1 cellular context compared by ENCODE assay signal in the genomic region with DNA sequence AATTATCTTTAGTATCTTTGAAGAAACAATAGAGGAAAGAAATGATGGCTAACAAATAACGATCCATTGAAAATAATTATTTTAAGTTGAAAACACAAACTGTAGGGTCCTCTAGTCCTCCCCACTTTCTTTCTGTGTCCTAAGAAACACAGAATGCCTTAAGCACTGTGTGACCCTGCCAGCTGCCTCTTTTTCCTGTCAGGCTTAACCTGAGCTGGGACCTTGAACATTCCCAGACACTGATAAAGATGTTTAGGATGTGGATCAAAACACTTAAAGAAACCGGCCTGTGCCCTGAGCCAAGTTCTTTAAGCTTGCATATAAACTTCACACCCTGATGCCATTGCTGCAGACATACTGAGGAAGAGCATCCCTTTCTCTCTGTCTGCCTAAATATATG.
TF ChIP-seq lines count a peak whose summit lies in the region.

No MANE protein-coding gene starts in this region.

TF ChIP-seq in SK-N-SH treated with all-trans-retinoic acid at 6 μM for 48 hours, 23 proteins besides CTCF, POLR2A, EP300 and RAD21 (continued from another document):
- TF ChIP-seq, protein P1, sequence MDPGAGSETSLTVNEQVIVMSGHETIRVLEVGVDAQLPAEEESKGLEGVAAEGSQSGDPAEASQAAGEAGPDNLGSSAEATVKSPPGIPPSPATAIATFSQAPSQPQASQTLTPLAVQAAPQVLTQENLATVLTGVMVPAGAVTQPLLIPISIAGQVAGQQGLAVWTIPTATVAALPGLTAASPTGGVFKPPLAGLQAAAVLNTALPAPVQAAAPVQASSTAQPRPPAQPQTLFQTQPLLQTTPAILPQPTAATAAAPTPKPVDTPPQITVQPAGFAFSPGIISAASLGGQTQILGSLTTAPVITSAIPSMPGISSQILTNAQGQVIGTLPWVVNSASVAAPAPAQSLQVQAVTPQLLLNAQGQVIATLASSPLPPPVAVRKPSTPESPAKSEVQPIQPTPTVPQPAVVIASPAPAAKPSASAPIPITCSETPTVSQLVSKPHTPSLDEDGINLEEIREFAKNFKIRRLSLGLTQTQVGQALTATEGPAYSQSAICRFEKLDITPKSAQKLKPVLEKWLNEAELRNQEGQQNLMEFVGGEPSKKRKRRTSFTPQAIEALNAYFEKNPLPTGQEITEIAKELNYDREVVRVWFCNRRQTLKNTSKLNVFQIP (CRISPR knock-in tag; IDR thresholded peaks at IDR 0.05; ENCODE audit: borderline replicate concordance, low read depth): no peak
- no peak for TF ChIP-seq ISL1 (CRISPR knock-in tag; IDR thresholded peaks at IDR 0.05)
- TF ChIP-seq ZNF565 (CRISPR knock-in tag; conservative IDR thresholded peaks at IDR 0.05; ENCODE audit: low read depth): no peak
- TF ChIP-seq, protein P2, sequence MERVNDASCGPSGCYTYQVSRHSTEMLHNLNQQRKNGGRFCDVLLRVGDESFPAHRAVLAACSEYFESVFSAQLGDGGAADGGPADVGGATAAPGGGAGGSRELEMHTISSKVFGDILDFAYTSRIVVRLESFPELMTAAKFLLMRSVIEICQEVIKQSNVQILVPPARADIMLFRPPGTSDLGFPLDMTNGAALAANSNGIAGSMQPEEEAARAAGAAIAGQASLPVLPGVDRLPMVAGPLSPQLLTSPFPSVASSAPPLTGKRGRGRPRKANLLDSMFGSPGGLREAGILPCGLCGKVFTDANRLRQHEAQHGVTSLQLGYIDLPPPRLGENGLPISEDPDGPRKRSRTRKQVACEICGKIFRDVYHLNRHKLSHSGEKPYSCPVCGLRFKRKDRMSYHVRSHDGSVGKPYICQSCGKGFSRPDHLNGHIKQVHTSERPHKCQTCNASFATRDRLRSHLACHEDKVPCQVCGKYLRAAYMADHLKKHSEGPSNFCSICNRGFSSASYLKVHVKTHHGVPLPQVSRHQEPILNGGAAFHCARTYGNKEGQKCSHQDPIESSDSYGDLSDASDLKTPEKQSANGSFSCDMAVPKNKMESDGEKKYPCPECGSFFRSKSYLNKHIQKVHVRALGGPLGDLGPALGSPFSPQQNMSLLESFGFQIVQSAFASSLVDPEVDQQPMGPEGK (CRISPR knock-in tag; IDR thresholded peaks at IDR 0.05; ENCODE audit: borderline replicate concordance): no peak
- no peak for TF ChIP-seq ZC3H10 (CRISPR knock-in tag; IDR thresholded peaks at IDR 0.05)
- no peak for TF ChIP-seq TCF4 (CRISPR knock-in tag; IDR thresholded peaks at IDR 0.05; ENCODE audit: borderline replicate concordance)
- TF ChIP-seq ZNF70 (CRISPR knock-in tag; IDR thresholded peaks at IDR 0.05): no peak
- TF ChIP-seq, protein P3, sequence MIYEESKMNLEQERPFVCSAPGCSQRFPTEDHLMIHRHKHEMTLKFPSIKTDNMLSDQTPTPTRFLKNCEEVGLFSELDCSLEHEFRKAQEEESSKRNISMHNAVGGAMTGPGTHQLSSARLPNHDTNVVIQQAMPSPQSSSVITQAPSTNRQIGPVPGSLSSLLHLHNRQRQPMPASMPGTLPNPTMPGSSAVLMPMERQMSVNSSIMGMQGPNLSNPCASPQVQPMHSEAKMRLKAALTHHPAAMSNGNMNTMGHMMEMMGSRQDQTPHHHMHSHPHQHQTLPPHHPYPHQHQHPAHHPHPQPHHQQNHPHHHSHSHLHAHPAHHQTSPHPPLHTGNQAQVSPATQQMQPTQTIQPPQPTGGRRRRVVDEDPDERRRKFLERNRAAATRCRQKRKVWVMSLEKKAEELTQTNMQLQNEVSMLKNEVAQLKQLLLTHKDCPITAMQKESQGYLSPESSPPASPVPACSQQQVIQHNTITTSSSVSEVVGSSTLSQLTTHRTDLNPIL (CRISPR knock-in tag; IDR thresholded peaks at IDR 0.05; ENCODE audit: low read depth): no peak
- TF ChIP-seq SNAI2 (CRISPR knock-in tag; IDR thresholded peaks at IDR 0.05): no peak
- TF ChIP-seq, protein P4, sequence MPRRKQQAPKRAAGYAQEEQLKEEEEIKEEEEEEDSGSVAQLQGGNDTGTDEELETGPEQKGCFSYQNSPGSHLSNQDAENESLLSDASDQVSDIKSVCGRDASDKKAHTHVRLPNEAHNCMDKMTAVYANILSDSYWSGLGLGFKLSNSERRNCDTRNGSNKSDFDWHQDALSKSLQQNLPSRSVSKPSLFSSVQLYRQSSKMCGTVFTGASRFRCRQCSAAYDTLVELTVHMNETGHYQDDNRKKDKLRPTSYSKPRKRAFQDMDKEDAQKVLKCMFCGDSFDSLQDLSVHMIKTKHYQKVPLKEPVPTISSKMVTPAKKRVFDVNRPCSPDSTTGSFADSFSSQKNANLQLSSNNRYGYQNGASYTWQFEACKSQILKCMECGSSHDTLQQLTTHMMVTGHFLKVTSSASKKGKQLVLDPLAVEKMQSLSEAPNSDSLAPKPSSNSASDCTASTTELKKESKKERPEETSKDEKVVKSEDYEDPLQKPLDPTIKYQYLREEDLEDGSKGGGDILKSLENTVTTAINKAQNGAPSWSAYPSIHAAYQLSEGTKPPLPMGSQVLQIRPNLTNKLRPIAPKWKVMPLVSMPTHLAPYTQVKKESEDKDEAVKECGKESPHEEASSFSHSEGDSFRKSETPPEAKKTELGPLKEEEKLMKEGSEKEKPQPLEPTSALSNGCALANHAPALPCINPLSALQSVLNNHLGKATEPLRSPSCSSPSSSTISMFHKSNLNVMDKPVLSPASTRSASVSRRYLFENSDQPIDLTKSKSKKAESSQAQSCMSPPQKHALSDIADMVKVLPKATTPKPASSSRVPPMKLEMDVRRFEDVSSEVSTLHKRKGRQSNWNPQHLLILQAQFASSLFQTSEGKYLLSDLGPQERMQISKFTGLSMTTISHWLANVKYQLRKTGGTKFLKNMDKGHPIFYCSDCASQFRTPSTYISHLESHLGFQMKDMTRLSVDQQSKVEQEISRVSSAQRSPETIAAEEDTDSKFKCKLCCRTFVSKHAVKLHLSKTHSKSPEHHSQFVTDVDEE (CRISPR knock-in tag; IDR thresholded peaks at IDR 0.05): no peak
